In the genomic region with DNA sequence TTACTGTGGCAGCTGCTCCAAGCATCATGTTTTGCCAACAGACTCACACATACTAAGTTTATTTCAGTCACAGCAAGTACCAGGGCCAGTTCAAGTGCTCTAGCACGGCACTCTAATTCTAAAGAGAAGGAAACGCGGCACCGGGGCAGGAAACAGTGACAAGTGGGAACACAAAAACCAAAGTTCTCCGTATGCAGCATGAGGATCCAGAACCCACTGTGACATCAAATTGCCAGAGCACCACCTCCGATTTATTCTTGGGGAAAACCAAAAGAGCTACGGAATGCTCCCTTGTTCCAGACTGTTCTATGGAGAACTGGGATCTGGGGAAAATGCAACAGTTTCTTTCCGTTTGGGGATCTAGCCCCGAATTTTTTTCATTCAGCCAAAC, we compare ENCODE assay signal across 9 cellular contexts. TPM values are rescaled to one million over a fixed set of nuclear protein-coding genes. Genes with fewer than 3 reads are reported as not detected.
A peak's percentile ranks its signal among the peaks of the same experiment; 100 is the strongest.
DNase-seq lines count a peak whose midpoint lies in the region; ATAC-seq and TF ChIP-seq lines count a peak whose summit lies in the region.
"Had no signal": no experiment of that assay in that cellular context is flagged by ENCODE, and none has a peak within 500 bp of the region (broad histone marks: within the 10 kb centered on the region; RNA-seq: fewer than 3 reads in every experiment).

No MANE protein-coding gene starts in this region.

- peaks cover 44% of the 10 kb centered on the region for H3K4me1 Mint-ChIP-seq in activated B cell treated with CpG ODN at 0.5 μM for 24 hours

- H3K27me3 Mint-ChIP-seq in activated B cell treated with CpG ODN at 0.5 μM for 24 hours = peaks cover 3% of the 10 kb centered on the region

- WGBS in psoas muscle, 3 donors = 1 to 3% (median 1%) methylated on average over 9 of the region's 9 CpGs

- H3K36me3 ChIP-seq in psoas muscle (ENCODE audit: insufficient read depth in 1 of 2, low read depth in 1 of 2) = no peaks in the 10 kb centered on the region

- H3K27me3 ChIP-seq in foreskin keratinocyte = peaks cover 3% of the 10 kb centered on the region
- H3K27me3 ChIP-seq in psoas muscle (ENCODE audit: insufficient read depth in 3 of 3, low read length in 2 of 3) = no peaks in the 10 kb centered on the region

- TF ChIP-seq CTCF in AG04449 (IDR thresholded peaks at IDR 0.05; ENCODE audit: insufficient read depth, low read length, missing control alignments) (no peak), activated B cell treated with CpG ODN at 0.5 μM for 24 hours (IDR thresholded peaks at IDR 0.05) (no peak), foreskin keratinocyte (conservative IDR thresholded peaks at IDR 0.05) (no peak), psoas muscle (IDR thresholded peaks at IDR 0.05) (no peak)

- no peaks in the 10 kb centered on the region for H3K9me3 ChIP-seq in psoas muscle

- CTCF ChIA-PET in AG04449 (lab: Yijun Ruan, JAX) = interaction anchor here (1.6 kb wide), 1 partner anchor 535 kb away, joined by 6 read pairs; no protein-coding TSS in a partner anchor
- CTCF ChIA-PET in activated B cell treated with CpG ODN at 0.5 μM for 24 hours (lab: Charles Lee) = no interaction called here

- H3K27ac ChIP-seq in foreskin keratinocyte (no peak overlapping the region), psoas muscle (peak overlapping the region; percentile 93)

- peaks cover 19% of the 10 kb centered on the region for H3K36me3 Mint-ChIP-seq in activated B cell treated with CpG ODN at 0.5 μM for 24 hours (ENCODE audit: low read depth)

- H3K4me1 ChIP-seq in foreskin keratinocyte = peaks cover 15% of the 10 kb centered on the region
- peaks cover 36% of the 10 kb centered on the region for H3K4me1 ChIP-seq in psoas muscle

- H3K4me3 ChIP-seq in AG04449 (ENCODE audit: low read depth, low read length) (peak overlapping the region; percentile 66), psoas muscle (peak overlapping the region; percentile 92)

- H3K4me3 Mint-ChIP-seq in activated B cell treated with CpG ODN at 0.5 μM for 24 hours = peak overlapping the region; percentile 95

- intact Hi-C loops in activated B cell treated with CpG ODN at 0.5 μM for 24 hours (cut with micrococcal nuclease) = loop anchor here (1.0 to 10.0 kb wide), 4 partner anchors 381 to 1268 kb away; a partner anchor contains a TSS
- intact Hi-C loops in psoas muscle (cut with DNase I) = loop anchor here (5.0 to 10.0 kb wide), 3 partner anchors 378 to 1126 kb away; a partner anchor contains a TSS

- peak; percentile 0 for ATAC-seq in GM19025 (IDR thresholded peaks at IDR 0.05; ENCODE audit: low read depth, unreplicated experiment)
- ATAC-seq in HG03139 (IDR thresholded peaks at IDR 0.05; ENCODE audit: unreplicated experiment) = peak; percentile 5
- no peak for ATAC-seq in activated B cell treated with CpG ODN at 0.5 μM for 24 hours (ENCODE audit: low read depth)
- peak; percentile 0 for ATAC-seq in foreskin keratinocyte
- peak in 3 of 4 donors; percentile 40 to 58 (median 47) for ATAC-seq in psoas muscle

- DNase-seq in AG04449 (ENCODE audit: low read depth, low spot score) (no peak), activated B cell treated with CpG ODN at 0.5 μM for 24 hours (no peak), foreskin keratinocyte (no peak), psoas muscle (no peak), HK-2 (ENCODE audit: unreplicated experiment) (no peak), glomerular visceral epithelial cell (ENCODE audit: extremely low spot score) (no peak)

- POLR2A ChIA-PET in AG04449 (lab: Yijun Ruan, JAX) (no interaction called here), activated B cell treated with CpG ODN at 0.5 μM for 24 hours (lab: Charles Lee) (interaction anchor here (1.2 to 1.5 kb wide), 2 partner anchors 381 to 792 kb away, joined by 3 to 13 read pairs; a partner anchor contains a TSS)

- no peaks in the 10 kb centered on the region for H3K9me3 Mint-ChIP-seq in activated B cell treated with CpG ODN at 0.5 μM for 24 hours

- H3K27ac Mint-ChIP-seq in activated B cell treated with CpG ODN at 0.5 μM for 24 hours = peak overlapping the region; percentile 88

RNA-seq across cellular contexts. Expression of a gene that starts 0.4 kb away (rescaled TPM):
- 14.9 and 15.0 TPM in 2 replicates for total RNA-seq in activated B cell treated with CpG ODN at 0.5 μM for 24 hours
- 9.0 and 10.1 TPM in 2 replicates for total RNA-seq in foreskin keratinocyte
- 2.1 and 2.7 TPM in 2 replicates for polyA plus RNA-seq in foreskin keratinocyte
- 10 to 100 TPM in 1 of 4 donors, 1 to 10 TPM in 3; 6.7 to 10.3 (median 6.8) TPM for total RNA-seq in psoas muscle
- polyA plus RNA-seq in psoas muscle = 10 to 100 TPM in 1 of 3 donors, 1 to 10 TPM in 2; 5.4 to 10.6 (median 5.9) TPM
- polyA plus RNA-seq: neural cell had no signal
